15 cellular contexts compared by ENCODE assay signal in the genomic region with DNA sequence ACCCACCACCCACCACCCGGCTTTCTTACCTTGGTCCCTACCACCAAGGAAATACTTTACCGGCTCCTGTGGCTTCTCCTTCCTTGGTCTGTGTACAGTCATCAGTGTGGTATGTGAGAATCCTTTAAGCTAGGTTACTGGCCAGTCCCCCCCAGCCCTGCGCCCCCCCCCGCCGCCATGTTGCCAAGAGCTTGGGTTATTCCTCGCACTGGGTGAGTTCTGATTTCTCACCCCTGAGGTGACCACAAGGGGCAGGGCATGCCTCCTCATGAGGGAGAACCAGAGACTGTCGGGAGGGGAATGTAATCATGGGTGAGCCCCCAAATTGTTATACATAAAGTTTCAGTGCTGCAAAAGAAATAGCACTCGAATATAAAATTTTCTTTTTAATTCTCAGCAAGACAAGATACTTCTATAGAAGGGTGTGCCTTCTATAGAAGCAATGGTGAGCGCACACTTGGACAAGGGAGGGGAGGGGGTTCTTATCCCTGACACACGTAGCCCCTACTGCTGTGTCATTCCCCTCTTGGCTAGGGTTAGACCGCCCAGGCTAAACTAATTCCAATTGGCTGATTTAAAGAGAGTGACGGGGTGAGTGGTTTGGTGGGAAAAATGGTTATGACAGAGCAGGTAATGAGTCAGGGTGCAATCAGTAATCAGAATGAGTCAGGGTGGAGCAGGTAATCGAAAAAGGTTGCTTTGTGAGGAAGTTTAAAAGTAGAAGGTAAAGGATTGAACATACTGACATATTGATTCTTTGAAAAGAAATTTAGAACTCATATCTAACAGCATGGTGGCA.
DNase-seq lines count a peak whose midpoint lies in the region; ATAC-seq, FAIRE-seq and TF ChIP-seq lines count a peak whose summit lies in the region.
"Had no signal": no experiment of that assay in that cellular context is flagged by ENCODE, and none has a peak within 500 bp of the region (broad histone marks: within the 10 kb centered on the region; RNA-seq: fewer than 3 reads in every experiment).

No MANE protein-coding gene starts in this region.

- no peaks in the 10 kb centered on the region for H3K36me3 ChIP-seq in pancreas

- 87% methylated on average over 7 of the region's 13 CpGs for WGBS in A549 (ENCODE audit: missing lambda C conversion rate)
- WGBS in pancreas, 2 donors = 97 to 99% methylated on average over 12 to 13 of the region's 13 CpGs

- CTCF ChIA-PET in A549 (lab: Yijun Ruan, JAX) (no interaction called here), RWPE1 (lab: Yijun Ruan, JAX) (no interaction called here)

- TF ChIP-seq EP300 in A549 (IDR thresholded peaks at IDR 0.05) = no peak

- TF ChIP-seq CTCF in A549 (IDR thresholded peaks at IDR 0.05) = no peak
- no peak for TF ChIP-seq CTCF in RWPE1 (conservative IDR thresholded peaks at IDR 0.05; ENCODE audit: low read depth)
- no peak for TF ChIP-seq CTCF in fibroblast of pulmonary artery (IDR thresholded peaks at IDR 0.05; ENCODE audit: low read length, missing control alignments)
- no peak for TF ChIP-seq CTCF in pancreas (IDR thresholded peaks at IDR 0.05)

- POLR2A ChIA-PET in A549 (lab: Yijun Ruan, JAX) = interaction anchor here (0.6 kb wide), 1 partner anchor 10 kb away, joined by 6 read pairs; no protein-coding TSS in a partner anchor
- POLR2A ChIA-PET in RWPE1 (lab: Yijun Ruan, JAX; ENCODE audit: low non-redundant PET) = no interaction called here

- H3K4me1 ChIP-seq in A549 = peaks cover 52% of the 10 kb centered on the region
- peaks cover 0 to 5% (median 4%) of the 10 kb centered on the region in 3 donors for H3K4me1 ChIP-seq in pancreas

- ATAC-seq in A549 (peak; percentile 63 to 64; a peak in 5 of 6 replicates), HG03457 (IDR thresholded peaks at IDR 0.05; ENCODE audit: unreplicated experiment) (no peak), pancreas (no peak)

- no peak overlapping the region for H3K4me2 ChIP-seq in A549
- H3K4me2 ChIP-seq: BLaER1 treated with 17β-estradiol and CSF1 and Interleukin-3, amounts not matched to agents 10 nM and 100 nM had no signal

- H3K9me3 ChIP-seq in A549 = no peaks in the 10 kb centered on the region
- H3K9me3 ChIP-seq in pancreas = no peaks in the 10 kb centered on the region

- no peaks in the 10 kb centered on the region for H3K27me3 ChIP-seq in pancreas
- H3K27me3 ChIP-seq: BLaER1 treated with 17β-estradiol and CSF1 and Interleukin-3, amounts not matched to agents 10 nM and 100 nM had no signal

- FAIRE-seq in A549 (lab: Jason Lieb, UNC) (peak; percentile 7), pancreas (lab: Jason Lieb, UNC) (no peak)

- TF ChIP-seq POLR2A in A549 (IDR thresholded peaks at IDR 0.05; ENCODE audit: low read length) = no peak

- H3K27ac ChIP-seq in A549 (peak overlapping the region in 1 of 2 experiments; percentile 73; a peak in 2 of 6 replicates), RWPE1 (no peak overlapping the region), pancreas (no peak overlapping the region)
- H3K27ac ChIP-seq: BLaER1 treated with 17β-estradiol and CSF1 and Interleukin-3, amounts not matched to agents 10 nM and 100 nM; VCaP had no signal

- DNase-seq in A549 (ENCODE audit: low read depth in 1 of 2, low spot score in 1 of 2) = peak; percentile 10 to 53
- peak; percentile 4 for DNase-seq in Daoy (ENCODE audit: low read depth)
- peak; percentile 15 for DNase-seq in RWPE1 (ENCODE audit: low spot score)
- peak; percentile 7 for DNase-seq in fibroblast of pulmonary artery (ENCODE audit: low read depth)
- DNase-seq in pancreas = no peak
- no peak for DNase-seq in COR-L47 (lab: John Stamatoyannopoulos, UW)
- no peak for DNase-seq in NK-92 (lab: John Stamatoyannopoulos, UW; ENCODE audit: unreplicated experiment)
- DNase-seq: activated T-cell treated with anti-CD3 and anti-CD28 coated beads, Interleukin-2, amount 50 U/mL, for 4 hours; caudate nucleus; erythroblast; NCI-H2107; stimulated activated CD4-positive, alpha-beta T cell treated with anti-CD3 and anti-CD28 coated beads, Interleukin-2, amount 100 ng/mL, for 48 hours had no signal

- intact Hi-C loops in pancreas (cut with DNase I) = no loop called here

- H3K4me3 ChIP-seq in A549 (no peak overlapping the region), fibroblast of pulmonary artery (replicated peaks; ENCODE audit: low read depth, low read length) (no peak overlapping the region), pancreas (no peak overlapping the region)

- no peak for TF ChIP-seq RAD21 in A549 (conservative IDR thresholded peaks at IDR 0.05 in 1 of 2, IDR thresholded peaks at IDR 0.05 in 1 of 2)

TF ChIP-seq in A549, 52 proteins besides CTCF, POLR2A, EP300 and RAD21:
- TF ChIP-seq NFE2L2 (conservative IDR thresholded peaks at IDR 0.05; ENCODE audit: low read length) (no peak), ZFP36 (IDR thresholded peaks at IDR 0.05; ENCODE audit: borderline replicate concordance, partially characterized antibody) (no peak), MAFK (IDR thresholded peaks at IDR 0.05; ENCODE audit: partially characterized antibody) (no peak), NPAS2 (CRISPR knock-in tag; IDR thresholded peaks at IDR 0.05; ENCODE audit: borderline replicate concordance) (no peak), HES2 (IDR thresholded peaks at IDR 0.05) (no peak), BHLHE40 (IDR thresholded peaks at IDR 0.05; ENCODE audit: low read depth, low read length) (no peak), FOSL2 (IDR thresholded peaks at IDR 0.05) (no peak), FOSL2 (CRISPR knock-in tag; IDR thresholded peaks at IDR 0.05) (no peak), TP53 (CRISPR knock-in tag; IDR thresholded peaks at IDR 0.05) (no peak), HDAC2 (IDR thresholded peaks at IDR 0.05) (no peak), CBX2 (IDR thresholded peaks at IDR 0.05; ENCODE audit: borderline replicate concordance, low read depth) (no peak), SREBF2 (IDR thresholded peaks at IDR 0.05) (no peak), HOXB5 (CRISPR knock-in tag; IDR thresholded peaks at IDR 0.05) (no peak), GATA3 (IDR thresholded peaks at IDR 0.05; ENCODE audit: borderline replicate concordance) (no peak)
- TF ChIP-seq, protein P1, sequence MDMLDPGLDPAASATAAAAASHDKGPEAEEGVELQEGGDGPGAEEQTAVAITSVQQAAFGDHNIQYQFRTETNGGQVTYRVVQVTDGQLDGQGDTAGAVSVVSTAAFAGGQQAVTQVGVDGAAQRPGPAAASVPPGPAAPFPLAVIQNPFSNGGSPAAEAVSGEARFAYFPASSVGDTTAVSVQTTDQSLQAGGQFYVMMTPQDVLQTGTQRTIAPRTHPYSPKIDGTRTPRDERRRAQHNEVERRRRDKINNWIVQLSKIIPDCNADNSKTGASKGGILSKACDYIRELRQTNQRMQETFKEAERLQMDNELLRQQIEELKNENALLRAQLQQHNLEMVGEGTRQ (IDR thresholded peaks at IDR 0.05) = no peak
- TF ChIP-seq, protein P2, sequence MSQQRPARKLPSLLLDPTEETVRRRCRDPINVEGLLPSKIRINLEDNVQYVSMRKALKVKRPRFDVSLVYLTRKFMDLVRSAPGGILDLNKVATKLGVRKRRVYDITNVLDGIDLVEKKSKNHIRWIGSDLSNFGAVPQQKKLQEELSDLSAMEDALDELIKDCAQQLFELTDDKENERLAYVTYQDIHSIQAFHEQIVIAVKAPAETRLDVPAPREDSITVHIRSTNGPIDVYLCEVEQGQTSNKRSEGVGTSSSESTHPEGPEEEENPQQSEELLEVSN (IDR thresholded peaks at IDR 0.05; ENCODE audit: borderline replicate concordance, low read depth) = no peak

Comparison
In these comparisons a context has a peak if more than half of its experiments do, and no peak if none do; other contexts are left out.
1. ATAC-seq: peak in A549 (2 of 2); none in HG03457 (single experiment) and pancreas (0 of 4).
2. DNase-seq: peak in A549 (2 of 2), Daoy (single experiment), RWPE1 (single experiment) and fibroblast of pulmonary artery (single experiment); none in pancreas (0 of 6), COR-L47 (single experiment) and NK-92 (single experiment).